In the genomic region with DNA sequence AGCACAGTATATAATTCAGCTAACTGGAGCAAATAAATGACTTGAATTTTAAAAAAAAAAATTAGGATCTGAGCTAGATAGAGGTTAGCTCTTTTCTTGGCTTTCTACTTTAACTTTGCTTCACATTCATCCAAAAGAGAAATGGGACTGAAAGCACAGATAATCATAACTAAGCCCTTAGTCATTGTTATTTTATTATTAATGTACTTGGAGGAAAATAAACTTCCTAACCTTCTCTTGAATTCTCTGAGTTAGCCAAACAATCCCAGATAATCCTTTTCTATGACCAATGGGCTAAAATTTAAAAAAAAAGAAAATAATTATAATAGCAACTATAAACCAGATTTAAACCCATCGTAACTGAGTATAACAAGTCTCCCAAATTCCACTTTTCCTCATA, we compare ENCODE assay signal across 19 cellular contexts. TPM values are rescaled to one million over a fixed set of nuclear protein-coding genes. Genes with fewer than 3 reads are reported as not detected.
DNase-seq lines count a peak whose midpoint lies in the region; ATAC-seq, FAIRE-seq and TF ChIP-seq lines count a peak whose summit lies in the region.
"Had no signal": no experiment of that assay in that cellular context is flagged by ENCODE, and none has a peak within 500 bp of the region (broad histone marks: within the 10 kb centered on the region; RNA-seq: fewer than 3 reads in every experiment).

No MANE protein-coding gene starts in this region.

- H3K27me3 Mint-ChIP-seq in natural killer cell (ENCODE audit: low read depth in 2 of 2) = no peaks in the 10 kb centered on the region

- H3K4me3 Mint-ChIP-seq in natural killer cell = no peak overlapping the region
- H3K4me3 Mint-ChIP-seq: H9 had no signal

- no peak for TF ChIP-seq CTCF in PC-9 (conservative IDR thresholded peaks at IDR 0.05)
- no peak for TF ChIP-seq CTCF in choroid plexus epithelial cell (conservative IDR thresholded peaks at IDR 0.05; ENCODE audit: low read depth, low read length)
- no peak for TF ChIP-seq CTCF in right atrium auricular region (IDR thresholded peaks at IDR 0.05)
- no peak for TF ChIP-seq CTCF in natural killer cell (IDR thresholded peaks at IDR 0.05)

- FAIRE-seq in HTR-8/SVneo (lab: Jason Lieb, UNC) = no peak
- FAIRE-seq: GM12878, GM18507 had no signal

- no peaks in the 10 kb centered on the region for H4K20me1 ChIP-seq in PC-9 (ENCODE audit: insufficient read depth)
- H4K20me1 ChIP-seq: BLaER1 had no signal

- intact Hi-C loops in PC-9 (cut with micrococcal nuclease; ENCODE audit: unreplicated experiment) = loop anchor here (5.0 kb wide), 3 partner anchors 57 to 138 kb away; partner anchors contain the start of gene RASA1
- intact Hi-C loops in natural killer cell (cut with micrococcal nuclease) = no loop called here

- POLR2A ChIA-PET in PC-9 (lab: Charles Lee; ENCODE audit: unreplicated experiment) = interaction anchor here (0.6 to 0.8 kb wide), 4 partner anchors 33 to 134 kb away, joined by 4 to 8 read pairs (median 6); partner anchors contain the start of gene RASA1

- CTCF ChIA-PET in PC-9 (lab: Charles Lee) = no interaction called here

- no TSS peak for BruUV-seq in PC-9 (replicated peaks; lab: Mats Ljungman, UMichigan)

- H3K27ac ChIP-seq in PC-9 (no peak overlapping the region; the same call in 1 of the 2 replicates), right atrium auricular region (no peak overlapping the region)
- H3K27ac ChIP-seq: BLaER1, Peyer's patch had no signal

- H3K9me2 ChIP-seq in PC-9 (ENCODE audit: insufficient read depth) = no peaks in the 10 kb centered on the region

- H2AFZ ChIP-seq in PC-9 = no peak overlapping the region

- H3K27ac Mint-ChIP-seq in natural killer cell = no peak overlapping the region
- H3K27ac Mint-ChIP-seq: H9 had no signal

- H3K9me3 Mint-ChIP-seq in natural killer cell = no peaks in the 10 kb centered on the region

- no peaks in the 10 kb centered on the region for H3K27me3 ChIP-seq in PC-9 (ENCODE audit: insufficient read depth, low read depth)
- no peaks in the 10 kb centered on the region for H3K27me3 ChIP-seq in skeletal muscle satellite cell (ENCODE audit: control insufficient read depth, insufficient read depth, low read length)
- H3K27me3 ChIP-seq in right atrium auricular region = no peaks in the 10 kb centered on the region
- H3K27me3 ChIP-seq: BLaER1, Peyer's patch had no signal

- H3K36me3 Mint-ChIP-seq in natural killer cell = no peaks in the 10 kb centered on the region

- H3K4me2 ChIP-seq in PC-9 = peak overlapping the region; percentile 37
- H3K4me2 ChIP-seq in skeletal muscle satellite cell (ENCODE audit: low read length) = peak overlapping the region; percentile 55
- H3K4me2 ChIP-seq: BLaER1 had no signal

- no peaks in the 10 kb centered on the region; the same call in 1 of the 2 replicates for H3K9me3 ChIP-seq in PC-9 (ENCODE audit: insufficient read depth, low read depth)
- H3K9me3 ChIP-seq in skeletal muscle satellite cell (replicated peaks; ENCODE audit: low read length) = no peaks in the 10 kb centered on the region
- H3K9me3 ChIP-seq in right atrium auricular region = peaks cover 0 to 8% of the 10 kb centered on the region in 2 donors
- H3K9me3 ChIP-seq: BLaER1, Peyer's patch had no signal

- H3K9ac ChIP-seq in skeletal muscle satellite cell (ENCODE audit: low read depth, low read length) = no peak overlapping the region
- H3K9ac ChIP-seq: BLaER1 had no signal

- DNase-seq in ELR (ENCODE audit: low read depth) = peak; percentile 45
- DNase-seq in PC-9 = no peak
- peak; percentile 26 for DNase-seq in choroid plexus epithelial cell (ENCODE audit: low read depth)
- no peak for DNase-seq in right atrium auricular region (ENCODE audit: low spot score)
- DNase-seq in natural killer cell = no peak
- no peak for DNase-seq in NCI-H146 treated with DMSO at 0.1 percent for 48 hours (lab: John Stamatoyannopoulos, UW; ENCODE audit: unreplicated experiment)
- no peak for DNase-seq in HTR-8/SVneo (ENCODE audit: insufficient read length, low spot score)
- DNase-seq: ACHN, H9, KBM-7, MM.1S, NCI-H187, NCI-H446 treated with DMSO at 0.1 percent for 48 hours, Peyer's patch, SHP77 had no signal

- H3K36me3 ChIP-seq in PC-9 (ENCODE audit: low read depth) (no peaks in the 10 kb centered on the region), skeletal muscle satellite cell (ENCODE audit: insufficient read depth, low read length) (no peaks in the 10 kb centered on the region), right atrium auricular region (no peaks in the 10 kb centered on the region)
- H3K36me3 ChIP-seq: BLaER1, Peyer's patch had no signal

- 0 out of 2 replicates have a peak, but pooled peaks cover 4% of the 10 kb centered on the region for H3F3A ChIP-seq in PC-9 (ENCODE audit: insufficient read depth, low read depth)

- peaks cover 0 to 3% of the 10 kb centered on the region in 2 donors for H3K4me1 Mint-ChIP-seq in natural killer cell
- H3K4me1 Mint-ChIP-seq: H9 had no signal

- H3K4me1 ChIP-seq in PC-9 (replicated peaks; ENCODE audit: insufficient read depth) (peaks cover 20% of the 10 kb centered on the region), skeletal muscle satellite cell (ENCODE audit: control insufficient read depth, insufficient read depth, low read length) (peaks cover 21% of the 10 kb centered on the region), right atrium auricular region (no peaks in the 10 kb centered on the region)
- H3K4me1 ChIP-seq: BLaER1, Peyer's patch had no signal

- no peak for ATAC-seq in natural killer cell

- H3K4me3 ChIP-seq in PC-9 (no peak overlapping the region), choroid plexus epithelial cell (ENCODE audit: low read depth, low read length) (no peak overlapping the region), skeletal muscle satellite cell (ENCODE audit: low read length) (peak overlapping the region; percentile 17), right atrium auricular region (no peak overlapping the region)
- H3K4me3 ChIP-seq: BLaER1, GM12878, Peyer's patch had no signal

- H3K79me2 ChIP-seq in PC-9 (ENCODE audit: low read depth) = no peaks in the 10 kb centered on the region

RNA-seq across cellular contexts. Expression of gene RASA1, which starts 57.6 kb away (rescaled TPM):
- 55.0 and 66.6 TPM in 2 replicates for total RNA-seq in PC-9 (2021)
- 27.6 and 29.3 TPM in 2 replicates for total RNA-seq in skeletal muscle satellite cell (2012; rRNA removed)
- 10 to 100 TPM; 15.7 to 18.6 TPM for total RNA-seq in right atrium auricular region
- total RNA-seq in natural killer cell = 10 to 100 TPM; 20.3 to 26.5 (median 21.2) TPM

Comparison
In these comparisons a context has a peak if more than half of its experiments do, and no peak if none do; other contexts are left out.
1. DNase-seq: peak in ELR (single experiment) and choroid plexus epithelial cell (single experiment); none in PC-9 (0 of 2), right atrium auricular region (single experiment), natural killer cell (single experiment), NCI-H146 treated with DMSO at 0.1 percent for 48 hours (single experiment) and HTR-8/SVneo (single experiment).